In the genomic region with DNA sequence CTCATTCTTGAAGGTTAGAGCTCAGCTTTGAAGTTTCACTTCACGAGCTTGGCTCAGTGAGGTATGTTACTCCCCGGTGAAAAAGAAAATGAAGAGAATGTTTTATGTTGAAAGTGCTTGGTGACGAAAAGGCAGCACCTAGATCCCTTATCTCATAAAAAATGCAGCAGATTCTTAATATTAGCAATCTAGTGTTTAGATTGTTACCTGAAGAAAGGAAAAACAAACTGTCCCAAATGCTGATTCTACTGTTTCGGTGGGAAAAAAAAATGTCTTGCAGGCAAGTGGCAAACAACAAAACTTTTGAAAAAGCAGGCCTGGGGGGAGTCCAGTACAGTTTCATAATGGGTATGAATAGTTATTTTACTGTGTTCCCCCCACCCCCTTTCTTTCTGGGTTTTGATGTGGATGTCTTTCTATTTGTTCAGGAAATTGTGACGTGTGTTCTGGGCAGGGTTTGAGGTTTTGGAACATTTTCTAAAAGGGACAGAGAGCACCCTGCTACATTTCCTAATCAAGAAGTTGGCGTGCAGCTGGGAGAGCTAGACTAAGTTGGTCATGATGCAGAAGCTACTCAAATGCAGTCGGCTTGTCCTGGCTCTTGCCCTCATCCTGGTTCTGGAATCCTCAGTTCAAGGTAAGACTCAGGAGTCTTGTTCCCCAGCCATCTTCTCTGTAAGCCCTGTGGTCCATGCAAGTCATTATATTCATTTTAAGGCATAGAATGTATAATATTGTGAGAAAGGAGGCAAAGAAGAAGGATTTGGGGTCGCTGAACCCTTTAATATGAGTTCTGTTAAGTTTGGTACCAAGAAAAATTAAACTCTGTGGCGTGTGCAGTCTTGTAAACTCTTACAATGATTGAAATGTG, we compare ENCODE assay signal across 1 cellular context.
TF ChIP-seq lines count a peak whose summit lies in the region.

A gene with protein sequence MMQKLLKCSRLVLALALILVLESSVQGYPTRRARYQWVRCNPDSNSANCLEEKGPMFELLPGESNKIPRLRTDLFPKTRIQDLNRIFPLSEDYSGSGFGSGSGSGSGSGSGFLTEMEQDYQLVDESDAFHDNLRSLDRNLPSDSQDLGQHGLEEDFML (plus strand): TSS at position 504 of the 871 bp plus-strand sequence. CDS start 55 bp downstream, at position 559.

TF ChIP-seq in SK-N-SH treated with all-trans-retinoic acid at 6 μM for 48 hours, 23 proteins besides CTCF, POLR2A, EP300 and RAD21 (continued from another document):
- TF ChIP-seq, protein P1, sequence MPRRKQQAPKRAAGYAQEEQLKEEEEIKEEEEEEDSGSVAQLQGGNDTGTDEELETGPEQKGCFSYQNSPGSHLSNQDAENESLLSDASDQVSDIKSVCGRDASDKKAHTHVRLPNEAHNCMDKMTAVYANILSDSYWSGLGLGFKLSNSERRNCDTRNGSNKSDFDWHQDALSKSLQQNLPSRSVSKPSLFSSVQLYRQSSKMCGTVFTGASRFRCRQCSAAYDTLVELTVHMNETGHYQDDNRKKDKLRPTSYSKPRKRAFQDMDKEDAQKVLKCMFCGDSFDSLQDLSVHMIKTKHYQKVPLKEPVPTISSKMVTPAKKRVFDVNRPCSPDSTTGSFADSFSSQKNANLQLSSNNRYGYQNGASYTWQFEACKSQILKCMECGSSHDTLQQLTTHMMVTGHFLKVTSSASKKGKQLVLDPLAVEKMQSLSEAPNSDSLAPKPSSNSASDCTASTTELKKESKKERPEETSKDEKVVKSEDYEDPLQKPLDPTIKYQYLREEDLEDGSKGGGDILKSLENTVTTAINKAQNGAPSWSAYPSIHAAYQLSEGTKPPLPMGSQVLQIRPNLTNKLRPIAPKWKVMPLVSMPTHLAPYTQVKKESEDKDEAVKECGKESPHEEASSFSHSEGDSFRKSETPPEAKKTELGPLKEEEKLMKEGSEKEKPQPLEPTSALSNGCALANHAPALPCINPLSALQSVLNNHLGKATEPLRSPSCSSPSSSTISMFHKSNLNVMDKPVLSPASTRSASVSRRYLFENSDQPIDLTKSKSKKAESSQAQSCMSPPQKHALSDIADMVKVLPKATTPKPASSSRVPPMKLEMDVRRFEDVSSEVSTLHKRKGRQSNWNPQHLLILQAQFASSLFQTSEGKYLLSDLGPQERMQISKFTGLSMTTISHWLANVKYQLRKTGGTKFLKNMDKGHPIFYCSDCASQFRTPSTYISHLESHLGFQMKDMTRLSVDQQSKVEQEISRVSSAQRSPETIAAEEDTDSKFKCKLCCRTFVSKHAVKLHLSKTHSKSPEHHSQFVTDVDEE (CRISPR knock-in tag; IDR thresholded peaks at IDR 0.05): no peak
- TF ChIP-seq TOX (CRISPR knock-in tag; IDR thresholded peaks at IDR 0.05; ENCODE audit: borderline replicate concordance) (no peak), PPARA (CRISPR knock-in tag; IDR thresholded peaks at IDR 0.05; ENCODE audit: borderline replicate concordance) (no peak), ZFP3 (CRISPR knock-in tag; IDR thresholded peaks at IDR 0.05) (no peak)
